In the genomic region with DNA sequence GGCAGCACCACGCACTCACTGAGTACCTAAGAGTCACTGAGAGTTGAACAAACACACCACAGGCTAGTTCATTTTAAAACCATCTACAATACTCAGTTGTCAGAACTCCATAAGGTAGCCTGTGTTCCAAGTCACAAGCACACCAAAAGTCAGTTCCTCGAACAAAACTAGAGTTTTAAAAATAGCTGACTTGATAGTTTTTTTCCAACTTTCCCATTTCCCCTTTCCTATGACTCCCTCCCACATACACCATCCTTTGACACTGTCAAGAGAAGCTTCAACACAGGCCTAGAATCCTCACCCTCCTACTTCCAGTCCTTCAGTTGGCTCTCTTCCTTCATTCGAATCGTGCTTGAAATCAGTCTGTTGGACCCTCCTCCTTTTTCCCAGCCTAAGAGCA, we compare ENCODE assay signal across 22 cellular contexts.
A peak's percentile ranks its signal among the peaks of the same experiment; 100 is the strongest.
DNase-seq lines count a peak whose midpoint lies in the region; ATAC-seq, FAIRE-seq and TF ChIP-seq lines count a peak whose summit lies in the region.
"Had no signal": no experiment of that assay in that cellular context is flagged by ENCODE, and none has a peak within 500 bp of the region (broad histone marks: within the 10 kb centered on the region; RNA-seq: fewer than 3 reads in every experiment).

No MANE protein-coding gene starts in this region.

- ATAC-seq in A549 (no peak), GM21576 (IDR thresholded peaks at IDR 0.05; ENCODE audit: unreplicated experiment) (no peak)
- ATAC-seq: activated CD8-positive, alpha-beta memory T cell treated with anti-CD3 and anti-CD28 coated beads, Interleukin-2, amount 10 ng/mL, durations not matched to agents 7 days and 5 days; activated naive CD4-positive, alpha-beta T cell treated with anti-CD3 and anti-CD28 coated beads, Interleukin-2, amount 50 U/mL, for 72 hours; mucosa of descending colon; stimulated activated naive B cell treated with anti-CD40 and anti-IgM and Interleukin-4, amounts not matched to agents 10 μg/mL and 1 μg/mL and 100 μg/mL, for 72 hours had no signal

- H3K36me3 ChIP-seq in breast epithelium, result no peaks in the 10 kb centered on the region
- H3K36me3 ChIP-seq in muscle layer of duodenum (ENCODE audit: control insufficient read depth in 1 of 2, insufficient read depth in 2 of 2, low read length in 2 of 2), result no peaks in the 10 kb centered on the region
- H3K36me3 ChIP-seq in stomach smooth muscle (ENCODE audit: control insufficient read depth in 2 of 2, insufficient read depth in 2 of 2, low read length in 2 of 2), result peaks cover under 1 to 2% of the 10 kb centered on the region in 2 donors
- H3K36me3 ChIP-seq: neutrophil, right lobe of liver had no signal

- H3K4me1 ChIP-seq in A549, result no peaks in the 10 kb centered on the region
- peaks cover 0 to 9% of the 10 kb centered on the region in 2 donors for H3K4me1 ChIP-seq in breast epithelium
- peaks cover 39 to 42% of the 10 kb centered on the region in 2 donors for H3K4me1 ChIP-seq in muscle layer of duodenum (ENCODE audit: control insufficient read depth in 1 of 2, insufficient read depth in 2 of 2, low read length in 2 of 2)
- H3K4me1 ChIP-seq in stomach smooth muscle (ENCODE audit: control insufficient read depth, insufficient read depth, low read length), result peaks cover 70% of the 10 kb centered on the region

- TF ChIP-seq CTCF in A549 (IDR thresholded peaks at IDR 0.05), result no peak
- TF ChIP-seq CTCF in breast epithelium (IDR thresholded peaks at IDR 0.05), result no peak

- H3K9me3 ChIP-seq in A549 (no peaks in the 10 kb centered on the region), breast epithelium (no peaks in the 10 kb centered on the region), muscle layer of duodenum (ENCODE audit: control insufficient read depth in 1 of 2, low read length in 2 of 2) (no peaks in the 10 kb centered on the region), stomach smooth muscle (ENCODE audit: control insufficient read depth in 2 of 2, low read length in 2 of 2) (no peaks in the 10 kb centered on the region)
- H3K9me3 ChIP-seq: mucosa of descending colon, neutrophil, right lobe of liver had no signal

- TF ChIP-seq EP300 in A549 (IDR thresholded peaks at IDR 0.05), result no peak

- H3K27me3 ChIP-seq in breast epithelium (no peaks in the 10 kb centered on the region), muscle layer of duodenum (ENCODE audit: low read depth, low read length) (no peaks in the 10 kb centered on the region), stomach smooth muscle (ENCODE audit: control insufficient read depth in 1 of 2, insufficient read depth in 2 of 2, low read length in 2 of 2) (no peaks in the 10 kb centered on the region)
- H3K27me3 ChIP-seq: neutrophil, right lobe of liver had no signal

- no peak overlapping the region for H3K4me2 ChIP-seq in A549

- CTCF ChIA-PET in A549 (lab: Yijun Ruan, JAX), result interaction anchor here (1.2 to 2.5 kb wide), 3 partner anchors 9 to 27 kb away, joined by 3 to 8 read pairs (median 4); no protein-coding TSS in a partner anchor

- no peak for FAIRE-seq in A549 (lab: Jason Lieb, UNC)
- no peak for FAIRE-seq in GM12892 (lab: Jason Lieb, UNC)
- FAIRE-seq: TTC549 had no signal

- intact Hi-C loops in breast epithelium (cut with DNase I; ENCODE audit: low total_unique reads), result loop anchor here (10.0 kb wide), 1 partner anchor 90 kb away; no protein-coding TSS in a partner anchor

- WGBS in A549 (ENCODE audit: missing lambda C conversion rate), result 91% methylated on average over 4 of the region's 4 CpGs

- POLR2A ChIA-PET in A549 (lab: Yijun Ruan, JAX), result no interaction called here

- TF ChIP-seq RAD21 in A549 (conservative IDR thresholded peaks at IDR 0.05 in 1 of 2, IDR thresholded peaks at IDR 0.05 in 1 of 2), result no peak

- DNase-seq in A549 (ENCODE audit: low read depth in 1 of 2, low spot score in 1 of 2) (no peak), breast epithelium (ENCODE audit: low spot score in 2 of 2) (no peak), SW480 (ENCODE audit: low spot score) (no peak), glomerular visceral epithelial cell (ENCODE audit: extremely low spot score) (no peak), GM12892 (ENCODE audit: insufficient read length) (no peak)
- DNase-seq: activated CD4-positive, alpha-beta T cell treated with anti-CD3 and anti-CD28 coated beads for 48 hours; activated CD8-positive, alpha-beta memory T cell treated with anti-CD3 and anti-CD28 coated beads, Interleukin-2, amount 10 ng/mL, durations not matched to agents 7 days and 5 days; effector memory CD4-positive, alpha-beta T cell; GOT3; MM.1S; mucosa of descending colon; NCI-H146; NCI-H2171 treated with DMSO at 0.1 percent for 48 hours; stimulated activated CD4-positive, alpha-beta T cell treated with anti-CD3 and anti-CD28 coated beads, Interleukin-1b, Interleukin-23, amount 100 ng/mL, for 48 hours; stimulated activated naive B cell treated with anti-CD40 and anti-IgM and Interleukin-4, amounts not matched to agents 10 μg/mL and 1 μg/mL and 100 μg/mL, for 72 hours had no signal

- H3K27ac ChIP-seq in A549 (no peak overlapping the region), breast epithelium (peak overlapping the region; percentile 87 to 95), muscle layer of duodenum (ENCODE audit: low read length) (peak overlapping the region; percentile 98), stomach smooth muscle (ENCODE audit: low read length) (peak overlapping the region; percentile 97)
- H3K27ac ChIP-seq: neutrophil, right lobe of liver had no signal

- H3K4me3 ChIP-seq in A549 (no peak overlapping the region), breast epithelium (peak overlapping the region in 1 of 3 donors; percentile 43), muscle layer of duodenum (ENCODE audit: low read depth in 1 of 2, low read length in 2 of 2) (peak overlapping the region in 1 of 2 donors; percentile 4), stomach smooth muscle (ENCODE audit: low read length in 2 of 2) (peak overlapping the region in 1 of 2 donors; percentile 47)
- H3K4me3 ChIP-seq: mucosa of descending colon, right lobe of liver had no signal

- no peak for TF ChIP-seq POLR2A in A549 (IDR thresholded peaks at IDR 0.05; ENCODE audit: low read length)
- TF ChIP-seq POLR2A in breast epithelium (IDR thresholded peaks at IDR 0.05), result no peak
- no peak for TF ChIP-seq POLR2A in GM12892 (IDR thresholded peaks at IDR 0.05; ENCODE audit: low read depth, low read length)

- peak overlapping the region in 1 of 2 donors; percentile 62 for H3K9ac ChIP-seq in stomach smooth muscle (ENCODE audit: low read length in 2 of 2)

TF ChIP-seq in A549, 52 proteins besides CTCF, POLR2A, EP300 and RAD21:
- TF ChIP-seq MAFK (IDR thresholded peaks at IDR 0.05; ENCODE audit: partially characterized antibody), result peak; percentile 87
- TF ChIP-seq, protein P1, sequence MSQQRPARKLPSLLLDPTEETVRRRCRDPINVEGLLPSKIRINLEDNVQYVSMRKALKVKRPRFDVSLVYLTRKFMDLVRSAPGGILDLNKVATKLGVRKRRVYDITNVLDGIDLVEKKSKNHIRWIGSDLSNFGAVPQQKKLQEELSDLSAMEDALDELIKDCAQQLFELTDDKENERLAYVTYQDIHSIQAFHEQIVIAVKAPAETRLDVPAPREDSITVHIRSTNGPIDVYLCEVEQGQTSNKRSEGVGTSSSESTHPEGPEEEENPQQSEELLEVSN (IDR thresholded peaks at IDR 0.05; ENCODE audit: borderline replicate concordance, low read depth), result no peak

Comparison
In these comparisons a context has a peak if more than half of its experiments do, and no peak if none do; other contexts are left out.
1. H3K27ac ChIP-seq: peak in breast epithelium (2 of 2), muscle layer of duodenum (single experiment) and stomach smooth muscle (single experiment); none in A549 (0 of 2).